ENCODE assay signal across 8 cellular contexts in genomic region chr5:125199968-125200841, GRCh38.
A peak's percentile ranks its signal among the peaks of the same experiment; 100 is the strongest.
DNase-seq lines count a peak whose midpoint lies in the region; ATAC-seq lines count a peak whose summit lies in the region.

No MANE protein-coding gene starts in this region.

- H3K4me3 Mint-ChIP-seq in activated CD4-positive, alpha-beta memory T cell treated with anti-CD3 and anti-CD28 coated beads, Interleukin-2, amount 10 ng/mL, durations not matched to agents 7 days and 5 days = no peak overlapping the region

- WGBS in urinary bladder = 38% methylated on average over 15 of the region's 15 CpGs

- ATAC-seq in HG03354 (IDR thresholded peaks at IDR 0.05; ENCODE audit: poor library complexity, severe bottlenecking, unreplicated experiment) = peak; percentile 48
- ATAC-seq in HG02623 (IDR thresholded peaks at IDR 0.05; ENCODE audit: unreplicated experiment) = no peak

- CTCF ChIA-PET in activated CD4-positive, alpha-beta memory T cell treated with anti-CD3 and anti-CD28 coated beads, Interleukin-2, amount 10 ng/mL, durations not matched to agents 7 days and 5 days (lab: Charles Lee) = no interaction called here

- H3K27me3 ChIP-seq in layer of hippocampus (ENCODE audit: control insufficient read depth, insufficient read depth, low read length) = no peaks in the 10 kb centered on the region

- H3K27ac ChIP-seq in layer of hippocampus (ENCODE audit: low read depth, low read length) (peak overlapping the region; percentile 14), urinary bladder (ENCODE audit: low read depth) (no peak overlapping the region)

- H3K9me3 Mint-ChIP-seq in activated CD4-positive, alpha-beta memory T cell treated with anti-CD3 and anti-CD28 coated beads, Interleukin-2, amount 10 ng/mL, durations not matched to agents 7 days and 5 days = no peaks in the 10 kb centered on the region

- POLR2A ChIA-PET in activated CD4-positive, alpha-beta memory T cell treated with anti-CD3 and anti-CD28 coated beads, Interleukin-2, amount 10 ng/mL, durations not matched to agents 7 days and 5 days (lab: Charles Lee) = no interaction called here

- no peaks in the 10 kb centered on the region for H3K36me3 Mint-ChIP-seq in activated CD4-positive, alpha-beta memory T cell treated with anti-CD3 and anti-CD28 coated beads, Interleukin-2, amount 10 ng/mL, durations not matched to agents 7 days and 5 days (ENCODE audit: low read depth)

- no peaks in the 10 kb centered on the region for H3K36me3 ChIP-seq in urinary bladder (ENCODE audit: insufficient read depth)

- H3K27me3 Mint-ChIP-seq in activated CD4-positive, alpha-beta memory T cell treated with anti-CD3 and anti-CD28 coated beads, Interleukin-2, amount 10 ng/mL, durations not matched to agents 7 days and 5 days = no peaks in the 10 kb centered on the region

- no peak overlapping the region for H3K27ac Mint-ChIP-seq in activated CD4-positive, alpha-beta memory T cell treated with anti-CD3 and anti-CD28 coated beads, Interleukin-2, amount 10 ng/mL, durations not matched to agents 7 days and 5 days

- DNase-seq in ELF-1 (ENCODE audit: low read depth, low spot score) = peak; percentile 35
- peak in 41 of 58 donors; percentile 5 to 66 (median 31) for DNase-seq in anterior cingulate cortex (lab: John Stamatoyannopoulos, UW)
- DNase-seq in activated CD4-positive, alpha-beta memory T cell treated with anti-CD3 and anti-CD28 coated beads, Interleukin-2, amount 10 ng/mL, durations not matched to agents 7 days and 5 days = no peak
- DNase-seq in NCI-H2196 (lab: John Stamatoyannopoulos, UW; ENCODE audit: unreplicated experiment) = no peak

- no peaks in the 10 kb centered on the region for H3K4me1 ChIP-seq in urinary bladder (ENCODE audit: insufficient read depth)

- peak overlapping the region; percentile 8 for H3K4me3 ChIP-seq in urinary bladder (ENCODE audit: low read depth, low read length)

- no peaks in the 10 kb centered on the region for H3K4me1 Mint-ChIP-seq in activated CD4-positive, alpha-beta memory T cell treated with anti-CD3 and anti-CD28 coated beads, Interleukin-2, amount 10 ng/mL, durations not matched to agents 7 days and 5 days

Comparison
In these comparisons a context has a peak if more than half of its experiments do, and no peak if none do; other contexts are left out.
1. DNase-seq: peak in ELF-1 (single experiment) and anterior cingulate cortex (41 of 58); none in activated CD4-positive, alpha-beta memory T cell treated with anti-CD3 and anti-CD28 coated beads, Interleukin-2, amount 10 ng/mL, durations not matched to agents 7 days and 5 days (single experiment) and NCI-H2196 (single experiment).